ENCODE assay signal across 11 cellular contexts in genomic region chr2:223051580-223052375, GRCh38. TPM values are rescaled to one million over a fixed set of nuclear protein-coding genes. Genes with fewer than 3 reads are reported as not detected.
DNase-seq lines count a peak whose midpoint lies in the region; ATAC-seq and TF ChIP-seq lines count a peak whose summit lies in the region.
"Had no signal": no experiment of that assay in that cellular context is flagged by ENCODE, and none has a peak within 500 bp of the region (broad histone marks: within the 10 kb centered on the region; RNA-seq: fewer than 3 reads in every experiment).

A gene with protein sequence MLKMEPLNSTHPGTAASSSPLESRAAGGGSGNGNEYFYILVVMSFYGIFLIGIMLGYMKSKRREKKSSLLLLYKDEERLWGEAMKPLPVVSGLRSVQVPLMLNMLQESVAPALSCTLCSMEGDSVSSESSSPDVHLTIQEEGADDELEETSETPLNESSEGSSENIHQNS (plus strand): TSS chr2:223052190. CDS start chr2:223052831, 641 bp downstream.

- H3K9me3 Mint-ChIP-seq in effector memory CD8-positive, alpha-beta T cell = peaks cover 0 to 4% of the 10 kb centered on the region in 2 donors
- H3K9me3 Mint-ChIP-seq: activated B cell treated with CpG ODN at 0.5 μM for 24 hours had no signal

- no peaks in the 10 kb centered on the region for H3K27me3 ChIP-seq in RWPE2 (ENCODE audit: insufficient read depth, poor library complexity, severe bottlenecking)
- H3K27me3 ChIP-seq in ovary = no peaks in the 10 kb centered on the region
- H3K27me3 ChIP-seq: BLaER1 treated with 17β-estradiol and CSF1 and Interleukin-3, amounts not matched to agents 10 nM and 100 nM had no signal

- no peaks in the 10 kb centered on the region for H3K4me1 ChIP-seq in RWPE2 (ENCODE audit: insufficient read depth, poor library complexity, severe bottlenecking)
- peaks cover 10% of the 10 kb centered on the region for H3K4me1 ChIP-seq in ovary (ENCODE audit: insufficient read depth)

- no peaks in the 10 kb centered on the region for H3K36me3 Mint-ChIP-seq in effector memory CD8-positive, alpha-beta T cell (ENCODE audit: insufficient read depth)

- H3K9me3 ChIP-seq in RWPE2 (ENCODE audit: severe bottlenecking) (no peaks in the 10 kb centered on the region), ovary (no peaks in the 10 kb centered on the region)
- H3K9me3 ChIP-seq: BLaER1 treated with 17β-estradiol and CSF1 and Interleukin-3, amounts not matched to agents 10 nM and 100 nM had no signal

- no peak for TF ChIP-seq CTCF in RWPE2 (IDR thresholded peaks at IDR 0.05; ENCODE audit: poor library complexity, severe bottlenecking)
- no peak for TF ChIP-seq CTCF in fibroblast of villous mesenchyme (IDR thresholded peaks at IDR 0.05; ENCODE audit: insufficient read depth, low read depth, low read length)
- TF ChIP-seq CTCF in ovary (IDR thresholded peaks at IDR 0.05) = no peak

- in situ Hi-C loops in ACHN (cut with HindIII; ENCODE audit: low pct_ligation_motif_present, low pct_unique_long_range_greater_than_20kb, low sequenced_read_pairs) = no loop called here

- H3K27ac ChIP-seq in RWPE2 (ENCODE audit: poor library complexity, severe bottlenecking) = no peak within 1 kb of the TSS
- H3K27ac ChIP-seq in ovary = peak within 1 kb of the TSS; percentile 64 to 81
- H3K27ac ChIP-seq: BLaER1 treated with 17β-estradiol and CSF1 and Interleukin-3, amounts not matched to agents 10 nM and 100 nM had no signal

- H3K36me3 ChIP-seq in RWPE2 (ENCODE audit: low read depth) = no peaks in the 10 kb centered on the region
- H3K36me3 ChIP-seq in ovary = no peaks in the 10 kb centered on the region
- H3K36me3 ChIP-seq: BLaER1 treated with 17β-estradiol and CSF1 and Interleukin-3, amounts not matched to agents 10 nM and 100 nM had no signal

- H3K4me3 ChIP-seq in RWPE2 (ENCODE audit: severe bottlenecking) (peak within 1 kb of the TSS; percentile 3), fibroblast of villous mesenchyme (ENCODE audit: low read depth, low read length) (peak within 1 kb of the TSS; percentile 60), ovary (peak within 1 kb of the TSS; percentile 38)
- H3K4me3 ChIP-seq: BLaER1 treated with 17β-estradiol and CSF1 and Interleukin-3, amounts not matched to agents 10 nM and 100 nM had no signal

- H3K27ac Mint-ChIP-seq in effector memory CD8-positive, alpha-beta T cell = no peak within 1 kb of the TSS
- H3K27ac Mint-ChIP-seq: activated B cell treated with CpG ODN at 0.5 μM for 24 hours had no signal

- no peaks in the 10 kb centered on the region for H3K4me1 Mint-ChIP-seq in effector memory CD8-positive, alpha-beta T cell (ENCODE audit: low read depth in 2 of 2)
- H3K4me1 Mint-ChIP-seq: activated B cell treated with CpG ODN at 0.5 μM for 24 hours had no signal

- intact Hi-C loops in ovary (cut with DNase I) = loop anchor here in 1 of 4 donors (10.0 kb wide), 1 partner anchor 187 kb away; the partner anchor contains the start of gene ACSL3

- TF ChIP-seq EP300 in ovary (IDR thresholded peaks at IDR 0.05) = no peak

- peak; percentile 26 for DNase-seq in ACHN
- no peak for DNase-seq in RWPE2 (ENCODE audit: low spot score)
- peak; percentile 81 for DNase-seq in fibroblast of villous mesenchyme (ENCODE audit: low read depth)
- peak in 4 of 5 donors; percentile 35 to 68 (median 54) for DNase-seq in ovary
- DNase-seq in effector memory CD8-positive, alpha-beta T cell = no peak
- DNase-seq in HuH-7 (ENCODE audit: low spot score) = no peak
- DNase-seq: activated B cell treated with CpG ODN at 0.5 μM for 24 hours had no signal

- WGBS in ovary, 3 donors = 2 to 9% (median 3%) methylated on average over 23 of the region's 23 CpGs

- TF ChIP-seq POLR2A in ovary (IDR thresholded peaks at IDR 0.05) = peak; percentile 61

- ATAC-seq in RWPE2 (ENCODE audit: low read depth) (peak; percentile 35; the same call in 2 of the 3 replicates), HG02973 (IDR thresholded peaks at IDR 0.05; ENCODE audit: unreplicated experiment) (no peak), HG03520 (IDR thresholded peaks at IDR 0.05; ENCODE audit: unreplicated experiment) (no peak)
- no peak for ATAC-seq in effector memory CD8-positive, alpha-beta T cell (replicated peaks)

- peaks cover 8 to 42% of the 10 kb centered on the region in 2 donors for H3K27me3 Mint-ChIP-seq in effector memory CD8-positive, alpha-beta T cell
- H3K27me3 Mint-ChIP-seq: activated B cell treated with CpG ODN at 0.5 μM for 24 hours had no signal

- no peak within 1 kb of the TSS for H3K4me3 Mint-ChIP-seq in effector memory CD8-positive, alpha-beta T cell
- H3K4me3 Mint-ChIP-seq: activated B cell treated with CpG ODN at 0.5 μM for 24 hours had no signal

RNA-seq across cellular contexts. Expression of the gene that starts here (rescaled TPM):
- total RNA-seq in fibroblast of villous mesenchyme (13.4 and 18.4 TPM in 2 replicates), ovary (10 to 100 TPM in 2 of 7 donors, 1 to 10 TPM in 5; 3.0 to 13.4 (median 8.0) TPM)
- polyA plus RNA-seq in ovary = 10 to 100 TPM in 1 of 2 donors, 1 to 10 TPM in 1; 7.5 to 11.3 TPM
- total RNA-seq: activated B cell treated with CpG ODN at 0.5 μM for 24 hours, endothelial cell of umbilical vein had no signal

Comparison
In these comparisons a context has a peak if more than half of its experiments do, and no peak if none do; other contexts are left out.
1. DNase-seq: peak in ACHN (single experiment), fibroblast of villous mesenchyme (single experiment) and ovary (4 of 5); none in RWPE2 (single experiment), effector memory CD8-positive, alpha-beta T cell (0 of 3) and HuH-7 (single experiment).
2. H3K4me3 ChIP-seq: peak in every context shown above with its lines; median percentile 60 in fibroblast of villous mesenchyme; 38 in ovary; 3 in RWPE2.